8 cellular contexts compared by ENCODE assay signal in the genomic region with DNA sequence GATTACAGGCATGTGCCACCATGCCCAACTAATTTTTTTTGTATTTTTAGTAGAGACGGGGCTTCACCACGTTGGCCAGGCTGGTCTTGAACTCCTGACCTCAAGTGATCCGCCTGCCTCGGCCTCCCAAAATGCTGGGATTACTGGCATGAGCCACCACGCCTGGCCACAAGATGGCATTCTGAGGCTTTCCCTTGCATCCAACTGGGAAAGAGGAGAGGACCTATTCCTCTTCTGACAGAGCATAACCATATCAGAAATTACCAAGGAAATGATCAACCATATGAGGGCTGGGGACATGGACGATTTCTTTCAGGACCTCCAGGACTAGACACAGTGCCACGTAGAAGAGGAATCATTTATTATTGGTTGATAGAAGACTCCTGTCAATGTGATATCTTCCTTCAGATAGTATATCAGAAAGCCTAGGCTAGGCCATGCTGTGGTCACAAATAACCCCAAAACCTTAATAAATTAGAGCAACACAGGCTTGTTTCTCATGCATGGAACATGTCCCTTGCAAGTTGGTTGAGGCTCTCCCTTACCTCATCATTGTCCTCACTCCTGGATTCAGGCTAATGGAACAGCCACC.
DNase-seq lines count a peak whose midpoint lies in the region; ATAC-seq lines count a peak whose summit lies in the region.

No MANE protein-coding gene starts in this region.

- H3K23ac ChIP-seq in mesendoderm (ENCODE audit: low read length), result no peak overlapping the region

- no peaks in the 10 kb centered on the region for H3K79me2 ChIP-seq in mesendoderm (ENCODE audit: control insufficient read depth, insufficient read depth, low read length)

- no peak overlapping the region for H4K8ac ChIP-seq in mesendoderm (ENCODE audit: low read depth, low read length)

- no peak overlapping the region for H3K4me3 ChIP-seq in mesendoderm (ENCODE audit: low read length)

- H3K4me1 Mint-ChIP-seq in activated naive CD4-positive, alpha-beta T cell treated with anti-CD3 and anti-CD28 coated beads, Interleukin-2, amount 10 ng/mL, durations not matched to agents 7 days and 5 days, result no peaks in the 10 kb centered on the region

- H3K4me1 ChIP-seq in mesendoderm (ENCODE audit: control insufficient read depth, low read depth, low read length), result no peaks in the 10 kb centered on the region

- no peaks in the 10 kb centered on the region for H3K27me3 Mint-ChIP-seq in activated naive CD4-positive, alpha-beta T cell treated with anti-CD3 and anti-CD28 coated beads, Interleukin-2, amount 10 ng/mL, durations not matched to agents 7 days and 5 days

- H2BK120ac ChIP-seq in mesendoderm (ENCODE audit: low read depth, low read length), result no peak overlapping the region

- H3K4ac ChIP-seq in mesendoderm (ENCODE audit: low read depth, low read length), result peak overlapping the region; percentile 9

- WGBS in mesendoderm (ENCODE audit: extremely low coverage, insufficient coverage, low lambda C conversion rate), result no CpG with 5 or more reads among the region's 7 CpGs

- no peak overlapping the region for H3K9ac ChIP-seq in mesendoderm (ENCODE audit: low read length)

- no peaks in the 10 kb centered on the region for H3K27me3 ChIP-seq in mesendoderm (ENCODE audit: insufficient read depth, low read length, poor library complexity)

- no peak overlapping the region for H4K5ac ChIP-seq in mesendoderm (ENCODE audit: low read length)

- no peak overlapping the region for H3K27ac Mint-ChIP-seq in activated naive CD4-positive, alpha-beta T cell treated with anti-CD3 and anti-CD28 coated beads, Interleukin-2, amount 10 ng/mL, durations not matched to agents 7 days and 5 days

- no peak overlapping the region for H2AK5ac ChIP-seq in mesendoderm (ENCODE audit: low read length)

- peak; percentile 7 for DNase-seq in COLO668 (lab: John Stamatoyannopoulos, UW; ENCODE audit: unreplicated experiment)
- DNase-seq in NCI-H1105 treated with DMSO at 0.1 percent for 48 hours (lab: John Stamatoyannopoulos, UW), result peak; percentile 36
- peak; percentile 43 for DNase-seq in dedifferentiated amniotic fluid mesenchymal stem cell (ENCODE audit: extremely low spot score)
- DNase-seq in mesendoderm, result peak; percentile 70
- no peak for DNase-seq in CD1c-positive myeloid dendritic cell (ENCODE audit: extremely low spot score)
- DNase-seq in activated naive CD4-positive, alpha-beta T cell treated with anti-CD3 and anti-CD28 coated beads, Interleukin-2, amount 10 ng/mL, durations not matched to agents 7 days and 5 days, result no peak
- DNase-seq in stimulated activated CD4-positive, alpha-beta T cell treated with anti-CD3 and anti-CD28 coated beads, Interleukin-2, amount 100 ng/mL, for 48 hours, result no peak

- no peak overlapping the region for H3K4me2 ChIP-seq in mesendoderm (ENCODE audit: low read length)

- no peak overlapping the region for H2BK5ac ChIP-seq in mesendoderm (ENCODE audit: low read length)

- no peaks in the 10 kb centered on the region for H3K79me1 ChIP-seq in mesendoderm (ENCODE audit: low read length)

- CTCF ChIA-PET in activated naive CD4-positive, alpha-beta T cell treated with anti-CD3 and anti-CD28 coated beads, Interleukin-2, amount 10 ng/mL, durations not matched to agents 7 days and 5 days (lab: Charles Lee), result no interaction called here

- H3K36me3 ChIP-seq in mesendoderm (ENCODE audit: control insufficient read depth, insufficient read depth, low read length), result no peaks in the 10 kb centered on the region

- peak overlapping the region; percentile 58 for H2BK15ac ChIP-seq in mesendoderm (replicated peaks; ENCODE audit: low read depth)

- no peak overlapping the region for H3K27ac ChIP-seq in mesendoderm (ENCODE audit: low read depth, low read length)

- H3K56ac ChIP-seq in mesendoderm (ENCODE audit: low read length), result no peak overlapping the region

- no peak overlapping the region for H3K4me3 Mint-ChIP-seq in activated naive CD4-positive, alpha-beta T cell treated with anti-CD3 and anti-CD28 coated beads, Interleukin-2, amount 10 ng/mL, durations not matched to agents 7 days and 5 days

- ATAC-seq in HG03521 (IDR thresholded peaks at IDR 0.05; ENCODE audit: unreplicated experiment), result no peak

- no peaks in the 10 kb centered on the region for H3K36me3 Mint-ChIP-seq in activated naive CD4-positive, alpha-beta T cell treated with anti-CD3 and anti-CD28 coated beads, Interleukin-2, amount 10 ng/mL, durations not matched to agents 7 days and 5 days

- H3K9me3 Mint-ChIP-seq in activated naive CD4-positive, alpha-beta T cell treated with anti-CD3 and anti-CD28 coated beads, Interleukin-2, amount 10 ng/mL, durations not matched to agents 7 days and 5 days, result no peaks in the 10 kb centered on the region

- H3K18ac ChIP-seq in mesendoderm (ENCODE audit: low read length), result no peak overlapping the region

Comparison
In these comparisons a context has a peak if more than half of its experiments do, and no peak if none do; other contexts are left out.
1. DNase-seq: peak in COLO668 (single experiment), NCI-H1105 treated with DMSO at 0.1 percent for 48 hours (single experiment), dedifferentiated amniotic fluid mesenchymal stem cell (single experiment) and mesendoderm (single experiment); none in CD1c-positive myeloid dendritic cell (single experiment), activated naive CD4-positive, alpha-beta T cell treated with anti-CD3 and anti-CD28 coated beads, Interleukin-2, amount 10 ng/mL, durations not matched to agents 7 days and 5 days (single experiment) and stimulated activated CD4-positive, alpha-beta T cell treated with anti-CD3 and anti-CD28 coated beads, Interleukin-2, amount 100 ng/mL, for 48 hours (0 of 2).